10 cellular contexts compared by ENCODE assay signal in the genomic region with DNA sequence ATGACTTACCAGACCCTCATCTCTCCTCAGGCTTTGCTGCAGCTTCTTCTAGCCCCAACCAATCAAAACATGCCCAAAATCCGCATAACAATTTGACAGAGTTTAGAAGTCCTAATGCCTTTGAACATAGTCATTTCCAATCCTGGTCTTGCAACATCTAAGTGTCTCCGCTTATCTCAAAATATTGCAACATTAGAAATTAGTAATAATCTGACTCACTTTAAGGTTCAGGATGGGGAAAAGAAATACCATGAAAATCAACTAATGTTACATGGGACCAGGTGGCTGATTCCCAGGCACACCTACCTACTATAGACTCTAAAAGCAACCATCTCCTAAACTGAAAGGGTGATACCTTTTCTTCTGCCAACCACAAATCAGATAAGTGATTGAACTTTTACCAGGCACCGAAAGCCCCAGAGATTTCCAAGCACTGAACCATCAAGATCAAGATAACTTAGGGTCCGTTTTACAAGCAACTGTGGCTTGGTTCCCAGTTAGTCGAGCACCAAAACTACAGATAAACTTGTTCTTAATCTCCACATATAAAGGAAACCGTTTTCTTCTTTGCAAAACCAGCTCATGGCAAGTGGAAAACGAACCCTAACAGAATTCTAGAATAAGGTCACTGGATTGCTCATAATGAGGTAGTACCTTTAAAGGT. TPM values are rescaled to one million over a fixed set of nuclear protein-coding genes. Genes with fewer than 3 reads are reported as not detected.
DNase-seq lines count a peak whose midpoint lies in the region; ATAC-seq and TF ChIP-seq lines count a peak whose summit lies in the region.
"Had no signal": no experiment of that assay in that cellular context is flagged by ENCODE, and none has a peak within 500 bp of the region (broad histone marks: within the 10 kb centered on the region; RNA-seq: fewer than 3 reads in every experiment).

No MANE protein-coding gene starts in this region.

- H3K4me1 Mint-ChIP-seq in T-cell, result peaks cover 40 to 71% (median 45%) of the 10 kb centered on the region in 3 donors

- no peaks in the 10 kb centered on the region for H3K27me3 ChIP-seq in suprapubic skin
- no peaks in the 10 kb centered on the region for H3K27me3 ChIP-seq in spleen (replicated peaks in 1 of 7)

- CTCF ChIA-PET in T-cell (lab: Charles Lee), result interaction anchor here in 1 of 2 donors (0.6 to 1.7 kb wide), 3 partner anchors 9 to 229 kb away, joined by 3 to 5 read pairs (median 5); no protein-coding TSS in a partner anchor

- POLR2A ChIA-PET in T-cell (lab: Charles Lee), result no interaction called here

- H3K4me3 ChIP-seq in suprapubic skin, result no peak overlapping the region
- no peak overlapping the region for H3K4me3 ChIP-seq in spleen

- H3K36me3 Mint-ChIP-seq in activated naive CD4-positive, alpha-beta T cell treated with anti-CD3 and anti-CD28 coated beads, Interleukin-2, amount 50 U/mL, for 72 hours, result peaks cover 2 to 4% of the 10 kb centered on the region in 2 donors
- H3K36me3 Mint-ChIP-seq in T-cell, result peaks cover 33% of the 10 kb centered on the region

- TF ChIP-seq POLR2A in suprapubic skin (IDR thresholded peaks at IDR 0.05) (no peak), spleen (IDR thresholded peaks at IDR 0.05) (no peak)

- no peaks in the 10 kb centered on the region for H3K27me3 Mint-ChIP-seq in T-cell

- DNase-seq in activated naive CD4-positive, alpha-beta T cell treated with anti-CD3 and anti-CD28 coated beads, Interleukin-2, amount 50 U/mL, for 72 hours (ENCODE audit: low spot score in 2 of 2), result no peak
- no peak for DNase-seq in activated naive CD4-positive, alpha-beta T cell treated with anti-CD3 and anti-CD28 coated beads, Interleukin-2, amount 50 U/mL, for 16 hours
- no peak for DNase-seq in T-cell
- peak; percentile 62 for DNase-seq in fibroblast of gingiva (ENCODE audit: low read depth)
- no peak for DNase-seq in suprapubic skin (ENCODE audit: low spot score in 2 of 2)
- DNase-seq in spleen, result no peak
- no peak for DNase-seq in inferior parietal cortex (ENCODE audit: extremely low spot score)
- DNase-seq: activated CD4-positive, CD25-positive, alpha-beta regulatory T cell; stimulated activated CD4-positive, alpha-beta T cell treated with anti-CD3 and anti-CD28 coated beads, Interleukin-12 subunit alpha, Interleukin-12 subunit beta, amount 100 ng/mL, for 4 hours had no signal

- H3K36me3 ChIP-seq in suprapubic skin (no peaks in the 10 kb centered on the region), spleen (peaks cover 0 to under 1% (median 0%) of the 10 kb centered on the region in 6 donors)

- ATAC-seq in activated naive CD4-positive, alpha-beta T cell treated with anti-CD3 and anti-CD28 coated beads, Interleukin-2, amount 50 U/mL, for 72 hours, result peak; percentile 54 to 67
- ATAC-seq in T-cell (replicated peaks in 1 of 4) (peak in 1 of 4 experiments; percentile 54), HG02798 (IDR thresholded peaks at IDR 0.05; ENCODE audit: poor library complexity, unreplicated experiment) (no peak)

- peak overlapping the region; percentile 75 to 91 for H3K27ac Mint-ChIP-seq in activated naive CD4-positive, alpha-beta T cell treated with anti-CD3 and anti-CD28 coated beads, Interleukin-2, amount 50 U/mL, for 72 hours
- H3K27ac Mint-ChIP-seq in T-cell, result peak overlapping the region in 1 of 2 donors; percentile 51

- H3K27ac ChIP-seq in suprapubic skin (peak overlapping the region; percentile 71), spleen (peak overlapping the region in 1 of 8 donors; percentile 4)

- 60% methylated on average over 7 of the region's 7 CpGs for WGBS in suprapubic skin
- 64 to 80% (median 70%) methylated on average over 7 of the region's 7 CpGs for WGBS in spleen, 5 donors

- intact Hi-C loops in spleen (cut with DNase I; ENCODE audit: low total_unique reads), result no loop called here

- no peaks in the 10 kb centered on the region for H3K9me3 Mint-ChIP-seq in activated naive CD4-positive, alpha-beta T cell treated with anti-CD3 and anti-CD28 coated beads, Interleukin-2, amount 50 U/mL, for 72 hours
- no peaks in the 10 kb centered on the region for H3K9me3 Mint-ChIP-seq in T-cell

- H3K4me1 ChIP-seq in suprapubic skin, result peaks cover 50% of the 10 kb centered on the region
- peaks cover 21 to 98% (median 58%) of the 10 kb centered on the region in 6 donors for H3K4me1 ChIP-seq in spleen

- TF ChIP-seq CTCF in suprapubic skin (IDR thresholded peaks at IDR 0.05) (no peak), spleen (IDR thresholded peaks at IDR 0.05 in 8 of 11, conservative IDR thresholded peaks at IDR 0.05 in 3 of 11) (no peak)

- H3K4me3 Mint-ChIP-seq in T-cell, result peak overlapping the region in 2 of 3 donors; percentile 26 to 41

- H3K9me3 ChIP-seq in suprapubic skin, result no peaks in the 10 kb centered on the region
- H3K9me3 ChIP-seq in spleen, result no peaks in the 10 kb centered on the region

- TF ChIP-seq EP300 in suprapubic skin (IDR thresholded peaks at IDR 0.05), result no peak

RNA-seq across cellular contexts. Expression of a gene that starts 13.9 kb away (rescaled TPM):
- total RNA-seq in activated naive CD4-positive, alpha-beta T cell treated with anti-CD3 and anti-CD28 coated beads, Interleukin-2, amount 50 U/mL, for 72 hours, result 10 to 100 TPM; 23.7 to 24.1 TPM
- total RNA-seq in T-cell (100 to 1,000 TPM in 3 of 5 donors, 10 to 100 TPM in 2; 71.2 to 146 (median 112) TPM), suprapubic skin (10 to 100 TPM; 21.2 to 41.1 (median 35.1) TPM), spleen (10 to 100 TPM; 34.5 to 65.4 (median 47.2) TPM)
- polyA plus RNA-seq in spleen, result 1 to 10 TPM; 3.1 to 6.2 (median 3.7) TPM
